Comparison of ENCODE assay signal across 8 cellular contexts in genomic region chr11:117796456-117797428, GRCh38. TPM values are rescaled to one million over a fixed set of nuclear protein-coding genes. Genes with fewer than 3 reads are reported as not detected.
A peak's percentile ranks its signal among the peaks of the same experiment; 100 is the strongest.
DNase-seq lines count a peak whose midpoint lies in the region; ATAC-seq and TF ChIP-seq lines count a peak whose summit lies in the region.

Gene DSCAML1, minus strand, starts transcription at chr11:117797216. Its CDS starts 137 bp downstream, at chr11:117797079.

- H3K36me3 Mint-ChIP-seq in CD4-positive, alpha-beta T cell (ENCODE audit: low read depth) = no peaks in the 10 kb centered on the region
- no peaks in the 10 kb centered on the region for H3K36me3 Mint-ChIP-seq in activated T-helper 2 cell treated with anti-CD3 and anti-CD28 coated beads, Interferon-gamma antibody, Interleukin-2, Interleukin-4, amounts not matched to agents 10 μg/mL and 5 μg/mL and 100 μg/mL, durations not matched to agents 14 hours and 24 hours and 36 hours (ENCODE audit: low read depth)

- H3K27ac Mint-ChIP-seq in CD4-positive, alpha-beta T cell = no peak within 1 kb of the TSS
- H3K27ac Mint-ChIP-seq in activated T-helper 2 cell treated with anti-CD3 and anti-CD28 coated beads, Interferon-gamma antibody, Interleukin-2, Interleukin-4, amounts not matched to agents 10 μg/mL and 5 μg/mL and 100 μg/mL, durations not matched to agents 14 hours and 24 hours and 36 hours = no peak within 1 kb of the TSS

- H3K27ac ChIP-seq in CD4-positive, alpha-beta T cell (ENCODE audit: low read depth, low read length) = no peak within 1 kb of the TSS
- H3K27ac ChIP-seq in cingulate gyrus (ENCODE audit: low read depth, low read length) (peak within 1 kb of the TSS; percentile 69), mesodermal cell (ENCODE audit: low read depth, low read length, severe bottlenecking) (no peak within 1 kb of the TSS), testis (no peak within 1 kb of the TSS)

- H3K9me3 Mint-ChIP-seq in CD4-positive, alpha-beta T cell = no peaks in the 10 kb centered on the region
- no peaks in the 10 kb centered on the region for H3K9me3 Mint-ChIP-seq in activated T-helper 2 cell treated with anti-CD3 and anti-CD28 coated beads, Interferon-gamma antibody, Interleukin-2, Interleukin-4, amounts not matched to agents 10 μg/mL and 5 μg/mL and 100 μg/mL, durations not matched to agents 14 hours and 24 hours and 36 hours

- no peak for TF ChIP-seq CTCF in CD4-positive, alpha-beta T cell (IDR thresholded peaks at IDR 0.05)
- no peak for TF ChIP-seq CTCF in testis (IDR thresholded peaks at IDR 0.05)

- intact Hi-C loops in CD4-positive, alpha-beta T cell (cut with DNase I, micrococcal nuclease) = no loop called here
- intact Hi-C loops in testis (cut with DNase I; ENCODE audit: low total_unique reads) = no loop called here
- intact Hi-C loops in activated T-helper 2 cell treated with anti-CD3 and anti-CD28 coated beads, Interferon-gamma antibody, Interleukin-2, Interleukin-4, amounts not matched to agents 10 μg/mL and 5 μg/mL and 100 μg/mL, durations not matched to agents 14 hours and 24 hours and 36 hours (cut with micrococcal nuclease) = no loop called here

- no peaks in the 10 kb centered on the region for H3K36me3 ChIP-seq in mesodermal cell (ENCODE audit: control insufficient read depth, insufficient read depth, low read length)
- H3K36me3 ChIP-seq in testis (ENCODE audit: low read depth, missing control alignments) = no peaks in the 10 kb centered on the region

- peaks cover 62% of the 10 kb centered on the region for H3K27me3 Mint-ChIP-seq in CD4-positive, alpha-beta T cell
- peaks cover 61% of the 10 kb centered on the region for H3K27me3 Mint-ChIP-seq in activated T-helper 2 cell treated with anti-CD3 and anti-CD28 coated beads, Interferon-gamma antibody, Interleukin-2, Interleukin-4, amounts not matched to agents 10 μg/mL and 5 μg/mL and 100 μg/mL, durations not matched to agents 14 hours and 24 hours and 36 hours (ENCODE audit: low read depth)

- no peak for TF ChIP-seq POLR2A in testis (IDR thresholded peaks at IDR 0.05)

- CTCF ChIA-PET in CD4-positive, alpha-beta T cell (lab: Charles Lee) = interaction anchor here (1.3 kb wide), 1 partner anchor 21 kb away, joined by 3 read pairs; no protein-coding TSS in a partner anchor

- no peaks in the 10 kb centered on the region for H3K9me3 ChIP-seq in CD4-positive, alpha-beta T cell (ENCODE audit: control insufficient read depth, low read length)
- no peaks in the 10 kb centered on the region for H3K9me3 ChIP-seq in mesodermal cell (ENCODE audit: control insufficient read depth, low read length)
- no peaks in the 10 kb centered on the region for H3K9me3 ChIP-seq in testis

- peak; percentile 89 for ATAC-seq in CD4-positive, alpha-beta T cell (ENCODE audit: poor library complexity)
- ATAC-seq in HG02852 (IDR thresholded peaks at IDR 0.05; ENCODE audit: unreplicated experiment) (no peak), GM18858 (IDR thresholded peaks at IDR 0.05; ENCODE audit: unreplicated experiment) (no peak)

- POLR2A ChIA-PET in CD4-positive, alpha-beta T cell (lab: Charles Lee) = interaction anchor here (0.6 kb wide), 1 partner anchor 337 kb away, joined by 3 read pairs; no protein-coding TSS in a partner anchor

- peaks cover 17% of the 10 kb centered on the region for H3K4me1 Mint-ChIP-seq in CD4-positive, alpha-beta T cell (ENCODE audit: low read depth)
- peaks cover 3% of the 10 kb centered on the region for H3K4me1 Mint-ChIP-seq in activated T-helper 2 cell treated with anti-CD3 and anti-CD28 coated beads, Interferon-gamma antibody, Interleukin-2, Interleukin-4, amounts not matched to agents 10 μg/mL and 5 μg/mL and 100 μg/mL, durations not matched to agents 14 hours and 24 hours and 36 hours (ENCODE audit: low read depth)

- H3K4me3 Mint-ChIP-seq in CD4-positive, alpha-beta T cell = peak within 1 kb of the TSS; percentile 62
- H3K4me3 Mint-ChIP-seq in activated T-helper 2 cell treated with anti-CD3 and anti-CD28 coated beads, Interferon-gamma antibody, Interleukin-2, Interleukin-4, amounts not matched to agents 10 μg/mL and 5 μg/mL and 100 μg/mL, durations not matched to agents 14 hours and 24 hours and 36 hours (ENCODE audit: low read depth) = no peak within 1 kb of the TSS

- peak within 1 kb of the TSS; percentile 8 for H3K4me3 ChIP-seq in mesodermal cell (ENCODE audit: extremely low read depth, insufficient read depth, low read length, poor library complexity, severe bottlenecking)
- peak within 1 kb of the TSS; percentile 15 to 41 for H3K4me3 ChIP-seq in testis

- H3K4me1 ChIP-seq in mesodermal cell (ENCODE audit: control insufficient read depth, insufficient read depth, low read length, poor library complexity, severe bottlenecking) (peaks cover 10% of the 10 kb centered on the region), testis (peaks cover 11% of the 10 kb centered on the region)

- WGBS in mesodermal cell (ENCODE audit: insufficient coverage in 2 of 2), 2 experiments = 1 to 2% methylated on average over 65 to 67 of the region's 97 CpGs
- 2 to 3% methylated on average over 12 to 76 of the region's 97 CpGs for WGBS in testis, 2 donors

- peak in 7 of 10 experiments; percentile 23 to 55 (median 34) for DNase-seq in CD4-positive, alpha-beta T cell
- peak; percentile 13 for DNase-seq in NCI-H774 (lab: John Stamatoyannopoulos, UW)
- peak; percentile 33 for DNase-seq in testis
- DNase-seq in activated T-helper 2 cell treated with anti-CD3 and anti-CD28 coated beads, Interferon-gamma antibody, Interleukin-2, Interleukin-4, amounts not matched to agents 10 μg/mL and 5 μg/mL and 100 μg/mL, durations not matched to agents 14 hours and 24 hours and 36 hours (ENCODE audit: low spot score) = no peak

- peaks cover 58% of the 10 kb centered on the region for H3K27me3 ChIP-seq in CD4-positive, alpha-beta T cell (ENCODE audit: control insufficient read depth, insufficient read depth, low read length)
- H3K27me3 ChIP-seq in testis = no peaks in the 10 kb centered on the region

RNA-seq across cellular contexts. Expression of gene DSCAML1, which starts in this region (rescaled TPM):
- total RNA-seq in CD4-positive, alpha-beta T cell = under 1 TPM; 0.22 to 0.61 TPM
- 0.81 TPM for polyA plus RNA-seq in mesodermal cell (2013, experiment 1 of 2)
- polyA plus RNA-seq in mesodermal cell (2013, experiment 2 of 2) = 0.15 TPM
- total RNA-seq in testis = 1 to 10 TPM; 3.0 to 6.1 TPM
- polyA plus RNA-seq in testis (ENCODE audit: insufficient read depth, low read depth, low replicate concordance) = 1.6 TPM
- not detected in 2 replicates for total RNA-seq in activated T-helper 2 cell treated with anti-CD3 and anti-CD28 coated beads, Interferon-gamma antibody, Interleukin-2, Interleukin-4, amounts not matched to agents 10 μg/mL and 5 μg/mL and 100 μg/mL, durations not matched to agents 14 hours and 24 hours and 36 hours

Comparison
In these comparisons a context has a peak if more than half of its experiments do, and no peak if none do; other contexts are left out.
1. Peak in DNase-seq and ATAC-seq in CD4-positive, alpha-beta T cell; RNA of the gene not detected or under 1 TPM.